ENCODE assay signal across 8 cellular contexts in genomic region chr5:78361226-78361993, GRCh38. TPM values are rescaled to one million over a fixed set of nuclear protein-coding genes. Genes with fewer than 3 reads are reported as not detected.
DNase-seq lines count a peak whose midpoint lies in the region; ATAC-seq lines count a peak whose summit lies in the region.

No MANE protein-coding gene starts in this region.

- peak; percentile 75 for DNase-seq in CD1c-positive myeloid dendritic cell (ENCODE audit: extremely low spot score)
- DNase-seq in H4 (ENCODE audit: low spot score): peak; percentile 59
- DNase-seq in NCI-H446 treated with DMSO at 0.1 percent for 48 hours (lab: John Stamatoyannopoulos, UW): peak; percentile 12
- DNase-seq in activated T-cell treated with anti-CD3 and anti-CD28 coated beads, Interleukin-2, amount 50 U/mL, for 72 hours: no peak
- peak in 39 of 42 donors; percentile 6 to 67 (median 30) for DNase-seq in head of caudate nucleus
- DNase-seq in nucleus accumbens (lab: John Stamatoyannopoulos, UW): peak in 31 of 56 donors; percentile 1 to 64 (median 26)

- peaks cover 2 to 7% of the 10 kb centered on the region in 2 donors for H3K36me3 Mint-ChIP-seq in activated T-cell treated with anti-CD3 and anti-CD28 coated beads, Interleukin-2, amount 50 U/mL, for 72 hours (ENCODE audit: insufficient read depth in 2 of 2)

- intact Hi-C loops in head of caudate nucleus (cut with DNase I): loop anchor here (10.0 kb wide), 1 partner anchor 613 kb away; no protein-coding TSS in a partner anchor

- no peaks in the 10 kb centered on the region for H3K9me3 Mint-ChIP-seq in activated T-cell treated with anti-CD3 and anti-CD28 coated beads, Interleukin-2, amount 50 U/mL, for 72 hours

- peaks cover 48% of the 10 kb centered on the region for H3K4me1 Mint-ChIP-seq in activated T-cell treated with anti-CD3 and anti-CD28 coated beads, Interleukin-2, amount 50 U/mL, for 72 hours (ENCODE audit: low read depth)

- H3K4me3 Mint-ChIP-seq in activated T-cell treated with anti-CD3 and anti-CD28 coated beads, Interleukin-2, amount 50 U/mL, for 72 hours: peak overlapping the region; percentile 93 to 96

- no peak for ATAC-seq in activated T-cell treated with anti-CD3 and anti-CD28 coated beads, Interleukin-2, amount 50 U/mL, for 72 hours (replicated peaks in 1 of 2)
- ATAC-seq in HG02763 (IDR thresholded peaks at IDR 0.05; ENCODE audit: unreplicated experiment) (no peak), GM21737 (IDR thresholded peaks at IDR 0.05; ENCODE audit: unreplicated experiment) (no peak)

- peak overlapping the region; percentile 84 for H3K27ac Mint-ChIP-seq in activated T-cell treated with anti-CD3 and anti-CD28 coated beads, Interleukin-2, amount 50 U/mL, for 72 hours

- H3K27me3 Mint-ChIP-seq in activated T-cell treated with anti-CD3 and anti-CD28 coated beads, Interleukin-2, amount 50 U/mL, for 72 hours (ENCODE audit: low read depth): no peaks in the 10 kb centered on the region

RNA-seq across cellular contexts. Expression of gene SCAMP1, which starts 1.0 kb away (rescaled TPM):
- 27.9 and 36.2 TPM in 2 replicates for total RNA-seq in H4 (2014; rRNA removed; shearing (Covaris generic))
- total RNA-seq in activated T-cell treated with anti-CD3 and anti-CD28 coated beads, Interleukin-2, amount 50 U/mL, for 72 hours: 10 to 100 TPM; 18.1 to 23.8 TPM

Comparison
In these comparisons a context has a peak if more than half of its experiments do, and no peak if none do; other contexts are left out.
1. DNase-seq: peak in CD1c-positive myeloid dendritic cell (single experiment), H4 (single experiment), NCI-H446 treated with DMSO at 0.1 percent for 48 hours (single experiment), head of caudate nucleus (39 of 42) and nucleus accumbens (31 of 56); none in activated T-cell treated with anti-CD3 and anti-CD28 coated beads, Interleukin-2, amount 50 U/mL, for 72 hours (0 of 2).